In the genomic region with DNA sequence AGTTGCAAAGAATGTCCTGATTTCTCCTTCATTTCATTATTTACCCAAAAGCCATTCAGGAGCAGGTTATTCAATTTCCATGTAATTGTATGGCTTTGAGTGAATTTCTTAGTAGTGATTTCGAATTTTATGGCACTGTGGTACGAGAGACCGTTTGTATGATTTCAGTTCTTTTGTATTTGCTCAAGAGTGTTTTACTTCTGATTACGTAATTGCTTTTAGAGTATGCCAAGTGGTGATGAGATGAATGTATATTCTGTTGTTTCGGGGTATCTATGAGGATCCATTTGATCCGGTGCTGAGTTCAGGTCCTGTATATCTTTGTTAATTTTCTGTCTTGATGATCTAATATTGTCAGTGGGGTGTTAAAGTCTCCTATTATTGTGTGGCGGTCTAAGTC, we compare ENCODE assay signal across 12 cellular contexts. TPM values are rescaled to one million over a fixed set of nuclear protein-coding genes. Genes with fewer than 3 reads are reported as not detected.
"Had no signal": no experiment of that assay in that cellular context is flagged by ENCODE, and none has a peak within 500 bp of the region (broad histone marks: within the 10 kb centered on the region; RNA-seq: fewer than 3 reads in every experiment).

No MANE protein-coding gene starts in this region.

- H3K4me3 ChIP-seq: GM23248, GM23338, HAP-1 had no signal

- H3K9ac ChIP-seq: GM23248 had no signal

- H3K9me3 ChIP-seq: HAP-1 had no signal

- H3K9me3 Mint-ChIP-seq: GM23338, HFFc6 had no signal

- H3K27ac Mint-ChIP-seq: GM23338, H9, HFFc6 had no signal

- FAIRE-seq: H1, H54 had no signal

- H3K4me3 Mint-ChIP-seq: GM23338, H9, HFFc6 had no signal

- H3K4me1 ChIP-seq: HAP-1 had no signal

- H3K4me1 Mint-ChIP-seq: GM23338 had no signal

- DNase-seq: GM23248, GOT3, H7, H9, HCEC 1CT, HFFc6 had no signal

- H2AFZ ChIP-seq: GM23248, GM23338 had no signal

- ATAC-seq: GM23338, HCT116 had no signal

- H3K36me3 ChIP-seq: HAP-1 had no signal

- H3K27ac ChIP-seq: GM23248 had no signal

- H3K4me2 ChIP-seq: GM23338 had no signal

RNA-seq across cellular contexts. Expression of a gene that starts 41.2 kb away (rescaled TPM):
- total RNA-seq: GM23248, GM23338, H1, H4, H7, H9, HFFc6 had no signal
- polyA plus RNA-seq: GM23248, GM23338, H1 had no signal
